In the genomic region with DNA sequence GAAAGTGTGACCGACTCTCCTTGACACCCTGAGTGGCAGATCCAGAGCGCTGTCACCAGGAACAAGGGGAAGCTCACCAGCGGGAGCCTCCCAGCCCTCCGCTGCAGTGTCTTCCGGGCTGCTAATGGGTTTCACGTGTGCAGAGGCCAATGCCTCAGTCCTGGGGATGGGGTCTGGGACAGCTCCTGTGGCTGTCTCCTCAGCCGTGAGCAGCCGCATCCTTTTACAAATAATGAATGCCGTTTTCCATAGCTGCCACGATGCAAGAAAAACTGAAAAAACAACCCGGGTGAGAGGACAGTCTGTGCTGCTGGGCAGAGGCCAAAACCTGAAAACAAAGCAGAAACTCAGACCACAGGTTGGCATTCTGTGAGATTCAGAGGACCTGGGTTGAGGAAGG, we compare ENCODE assay signal across 1 cellular context.
A peak's percentile ranks its signal among the peaks of the same experiment; 100 is the strongest.
TF ChIP-seq lines count a peak whose summit lies in the region.

No MANE protein-coding gene starts in this region.

TF ChIP-seq in SK-N-SH treated with all-trans-retinoic acid at 6 μM for 48 hours, 23 proteins besides CTCF, POLR2A, EP300 and RAD21 (continued from another document):
- TF ChIP-seq, protein P1, sequence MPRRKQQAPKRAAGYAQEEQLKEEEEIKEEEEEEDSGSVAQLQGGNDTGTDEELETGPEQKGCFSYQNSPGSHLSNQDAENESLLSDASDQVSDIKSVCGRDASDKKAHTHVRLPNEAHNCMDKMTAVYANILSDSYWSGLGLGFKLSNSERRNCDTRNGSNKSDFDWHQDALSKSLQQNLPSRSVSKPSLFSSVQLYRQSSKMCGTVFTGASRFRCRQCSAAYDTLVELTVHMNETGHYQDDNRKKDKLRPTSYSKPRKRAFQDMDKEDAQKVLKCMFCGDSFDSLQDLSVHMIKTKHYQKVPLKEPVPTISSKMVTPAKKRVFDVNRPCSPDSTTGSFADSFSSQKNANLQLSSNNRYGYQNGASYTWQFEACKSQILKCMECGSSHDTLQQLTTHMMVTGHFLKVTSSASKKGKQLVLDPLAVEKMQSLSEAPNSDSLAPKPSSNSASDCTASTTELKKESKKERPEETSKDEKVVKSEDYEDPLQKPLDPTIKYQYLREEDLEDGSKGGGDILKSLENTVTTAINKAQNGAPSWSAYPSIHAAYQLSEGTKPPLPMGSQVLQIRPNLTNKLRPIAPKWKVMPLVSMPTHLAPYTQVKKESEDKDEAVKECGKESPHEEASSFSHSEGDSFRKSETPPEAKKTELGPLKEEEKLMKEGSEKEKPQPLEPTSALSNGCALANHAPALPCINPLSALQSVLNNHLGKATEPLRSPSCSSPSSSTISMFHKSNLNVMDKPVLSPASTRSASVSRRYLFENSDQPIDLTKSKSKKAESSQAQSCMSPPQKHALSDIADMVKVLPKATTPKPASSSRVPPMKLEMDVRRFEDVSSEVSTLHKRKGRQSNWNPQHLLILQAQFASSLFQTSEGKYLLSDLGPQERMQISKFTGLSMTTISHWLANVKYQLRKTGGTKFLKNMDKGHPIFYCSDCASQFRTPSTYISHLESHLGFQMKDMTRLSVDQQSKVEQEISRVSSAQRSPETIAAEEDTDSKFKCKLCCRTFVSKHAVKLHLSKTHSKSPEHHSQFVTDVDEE (CRISPR knock-in tag; IDR thresholded peaks at IDR 0.05) = no peak
- TF ChIP-seq TCF4 (CRISPR knock-in tag; IDR thresholded peaks at IDR 0.05; ENCODE audit: borderline replicate concordance) (peak; percentile 26; the same call in 1 of the 2 replicates), ZNF8 (CRISPR knock-in tag; IDR thresholded peaks at IDR 0.05) (no peak)
